Comparison of ENCODE assay signal across 8 cellular contexts in the genomic region with DNA sequence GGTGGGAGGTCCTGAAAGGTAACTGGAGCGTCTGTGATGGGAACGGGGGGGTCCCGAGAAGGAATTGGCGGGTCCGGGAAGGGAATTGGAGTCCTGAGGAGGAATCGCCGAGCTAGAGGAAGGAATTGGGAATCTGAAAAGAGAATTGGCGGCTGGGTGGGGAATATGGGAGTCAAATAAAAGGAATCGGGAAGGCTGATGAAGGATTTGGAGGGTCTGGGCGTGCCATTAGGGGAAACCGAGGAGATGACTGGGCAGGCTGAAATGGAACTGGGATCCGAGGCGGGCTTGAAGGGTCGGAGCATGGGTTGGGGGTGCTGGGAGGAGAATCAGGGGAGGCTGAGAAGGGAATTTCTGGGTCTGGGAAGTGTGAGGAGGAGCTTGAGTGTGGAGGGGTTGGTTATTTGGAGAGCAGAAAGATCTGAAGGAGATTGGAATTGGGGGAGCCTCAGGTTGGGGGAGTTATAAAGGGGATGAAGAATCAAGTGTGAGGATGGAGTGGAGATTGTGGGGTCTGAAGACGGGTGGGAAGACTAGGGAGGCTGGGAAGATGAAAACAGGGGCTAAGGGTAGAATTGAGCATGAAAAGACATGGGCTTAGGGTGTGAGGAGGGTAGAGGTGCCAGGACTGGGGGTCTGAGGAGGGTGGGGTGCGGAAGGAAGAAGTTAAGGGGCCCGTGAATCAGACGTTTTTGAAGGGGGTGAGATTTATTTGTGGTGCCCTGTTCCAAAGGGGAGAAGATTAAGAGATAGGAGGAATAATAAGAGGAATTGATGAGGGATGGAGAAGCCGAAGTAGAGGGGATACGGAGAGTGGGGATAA. TPM values are rescaled to one million over a fixed set of nuclear protein-coding genes. Genes with fewer than 3 reads are reported as not detected.
A peak's percentile ranks its signal among the peaks of the same experiment; 100 is the strongest.
DNase-seq lines count a peak whose midpoint lies in the region; ATAC-seq and TF ChIP-seq lines count a peak whose summit lies in the region.

No MANE protein-coding gene starts in this region.

- DNase-seq in CD14-positive monocyte (ENCODE audit: low spot score) (no peak), NB4 (ENCODE audit: low read depth) (no peak), coronary artery (ENCODE audit: low spot score) (no peak), NCI-H187 treated with DMSO at 0.1 percent for 48 hours (lab: John Stamatoyannopoulos, UW) (no peak), AG20443 (ENCODE audit: low spot score) (no peak), NCI-H2081 treated with DMSO at 0.1 percent for 48 hours (lab: John Stamatoyannopoulos, UW) (no peak)
- DNase-seq in natural killer cell treated with Interleukin-12 subunit alpha and Interleukin-12 subunit beta and Interleukin-15 and Interleukin-18, amount 100 ng/mL, for 72 hours (ENCODE audit: low spot score), result no peak

- no peak for TF ChIP-seq POLR2A in NB4 (IDR thresholded peaks at IDR 0.05; ENCODE audit: extremely low read depth, insufficient read length)

- peak overlapping the region; percentile 87 for H3K4me3 ChIP-seq in NB4 (ENCODE audit: low read depth, low read length)
- peak overlapping the region; percentile 97 for H3K4me3 ChIP-seq in coronary artery

- no peaks in the 10 kb centered on the region for H3K36me3 Mint-ChIP-seq in CD14-positive monocyte
- H3K36me3 Mint-ChIP-seq in natural killer cell treated with Interleukin-12 subunit alpha and Interleukin-12 subunit beta and Interleukin-15 and Interleukin-18, amount 100 ng/mL, for 72 hours, result peaks cover 14% of the 10 kb centered on the region

- TF ChIP-seq CTCF in CD14-positive monocyte (IDR thresholded peaks at IDR 0.05) (no peak), NB4 (IDR thresholded peaks at IDR 0.05; ENCODE audit: low read depth, low read length) (no peak), coronary artery (IDR thresholded peaks at IDR 0.05) (no peak)

- H3K4me3 Mint-ChIP-seq in CD14-positive monocyte, result peak overlapping the region; percentile 99
- peak overlapping the region; percentile 100 for H3K4me3 Mint-ChIP-seq in natural killer cell treated with Interleukin-12 subunit alpha and Interleukin-12 subunit beta and Interleukin-15 and Interleukin-18, amount 100 ng/mL, for 72 hours

- H3K27ac Mint-ChIP-seq in CD14-positive monocyte, result peak overlapping the region; percentile 75 to 98 (median 94)
- peak overlapping the region; percentile 90 to 93 for H3K27ac Mint-ChIP-seq in natural killer cell treated with Interleukin-12 subunit alpha and Interleukin-12 subunit beta and Interleukin-15 and Interleukin-18, amount 100 ng/mL, for 72 hours

- peaks cover 0 to 2% (median 0%) of the 10 kb centered on the region in 7 donors for H3K9me3 Mint-ChIP-seq in CD14-positive monocyte
- no peaks in the 10 kb centered on the region for H3K9me3 Mint-ChIP-seq in natural killer cell treated with Interleukin-12 subunit alpha and Interleukin-12 subunit beta and Interleukin-15 and Interleukin-18, amount 100 ng/mL, for 72 hours

- peaks cover 0 to 2% (median 0%) of the 10 kb centered on the region in 3 donors for H3K27me3 Mint-ChIP-seq in CD14-positive monocyte (ENCODE audit: low read depth in 3 of 3)
- no peaks in the 10 kb centered on the region for H3K27me3 Mint-ChIP-seq in natural killer cell treated with Interleukin-12 subunit alpha and Interleukin-12 subunit beta and Interleukin-15 and Interleukin-18, amount 100 ng/mL, for 72 hours

- no peak for ATAC-seq in natural killer cell treated with Interleukin-12 subunit alpha and Interleukin-12 subunit beta and Interleukin-15 and Interleukin-18, amount 100 ng/mL, for 72 hours
- ATAC-seq in HG03039 (IDR thresholded peaks at IDR 0.05; ENCODE audit: unreplicated experiment), result no peak

- H3K27ac ChIP-seq in coronary artery, result peak overlapping the region; percentile 81 to 99

- peaks cover 54% of the 10 kb centered on the region for H3K4me1 Mint-ChIP-seq in CD14-positive monocyte
- peaks cover 51 to 52% of the 10 kb centered on the region in 2 donors for H3K4me1 Mint-ChIP-seq in natural killer cell treated with Interleukin-12 subunit alpha and Interleukin-12 subunit beta and Interleukin-15 and Interleukin-18, amount 100 ng/mL, for 72 hours (ENCODE audit: low read depth in 2 of 2)

- intact Hi-C loops in CD14-positive monocyte (cut with micrococcal nuclease), result no loop called here

RNA-seq across cellular contexts. Expression of gene ACTN4, which starts 0.7 kb away (rescaled TPM):
- 10 to 100 TPM in 1 of 2 donors, 1 to 10 TPM in 1; 8.4 to 16.0 TPM for polyA plus RNA-seq in CD14-positive monocyte
- total RNA-seq in natural killer cell treated with Interleukin-12 subunit alpha and Interleukin-12 subunit beta and Interleukin-15 and Interleukin-18, amount 100 ng/mL, for 72 hours, result 100 to 1,000 TPM; 342 to 574 TPM

RNA-seq across cellular contexts. Expression of gene EIF3K, which starts 29.2 kb away (rescaled TPM):
- polyA plus RNA-seq in CD14-positive monocyte, result 100 to 1,000 TPM; 326 to 381 TPM
- 100 to 1,000 TPM; 216 to 286 TPM for total RNA-seq in natural killer cell treated with Interleukin-12 subunit alpha and Interleukin-12 subunit beta and Interleukin-15 and Interleukin-18, amount 100 ng/mL, for 72 hours

RNA-seq across cellular contexts. Expression of gene MAP4K1, which starts 30.4 kb away (rescaled TPM):
- polyA plus RNA-seq in CD14-positive monocyte, result 10 to 100 TPM; 19.8 to 22.4 TPM
- 100 to 1,000 TPM in 1 of 2 donors, 10 to 100 TPM in 1; 81.4 to 318 TPM for total RNA-seq in natural killer cell treated with Interleukin-12 subunit alpha and Interleukin-12 subunit beta and Interleukin-15 and Interleukin-18, amount 100 ng/mL, for 72 hours
